In the genomic region with DNA sequence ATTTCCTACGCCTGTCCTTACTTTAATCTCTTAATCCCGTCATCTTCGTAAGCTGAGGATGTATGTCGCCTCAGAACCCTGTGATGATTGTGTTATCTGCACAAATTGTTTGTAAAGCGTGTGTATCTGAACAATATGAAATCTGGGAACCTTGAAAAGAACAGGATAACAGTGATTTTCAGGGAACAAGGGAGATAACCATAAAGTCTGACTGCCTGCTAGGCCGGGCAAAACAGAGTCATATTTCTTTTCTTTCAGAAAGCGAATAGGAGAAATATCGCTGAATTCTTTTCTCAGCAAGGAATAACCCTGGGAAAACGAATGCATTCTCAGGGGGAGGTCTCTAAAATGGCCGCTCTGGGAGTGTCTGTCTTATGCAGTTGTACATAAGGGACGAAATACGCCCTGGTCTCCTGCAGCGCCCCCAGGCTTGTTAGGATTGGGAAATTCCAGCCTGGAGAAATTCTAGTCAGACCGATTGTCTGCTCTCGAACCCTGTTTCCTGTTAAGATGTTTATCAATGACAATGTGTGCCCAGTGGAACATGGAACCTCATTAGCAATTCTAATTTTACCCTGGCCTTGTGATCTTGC, we compare ENCODE assay signal across 18 cellular contexts. TPM values are rescaled to one million over a fixed set of nuclear protein-coding genes. Genes with fewer than 3 reads are reported as not detected.
"Had no signal": no experiment of that assay in that cellular context is flagged by ENCODE, and none has a peak within 500 bp of the region (broad histone marks: within the 10 kb centered on the region; RNA-seq: fewer than 3 reads in every experiment).

No MANE protein-coding gene starts in this region.

RNA-seq across cellular contexts. Expression of a gene that starts 8.5 kb away (rescaled TPM):
- total RNA-seq: natural killer cell, neural crest cell, omental fat pad, osteocyte, pancreas, posterior vena cava, prostate gland, pulmonary artery endothelial cell, right atrium auricular region, sciatic nerve, smooth muscle cell, spleen, suprapubic skin, transverse colon, upper lobe of right lung, urinary bladder, uterus had no signal
- polyA plus RNA-seq: pancreas, smooth muscle cell, spleen, urinary bladder had no signal

RNA-seq across cellular contexts. Expression of a gene that starts 13.8 kb away (rescaled TPM):
- total RNA-seq: natural killer cell, neural crest cell, omental fat pad, osteocyte, pancreas, posterior vena cava, prostate gland, pulmonary artery endothelial cell, right atrium auricular region, sciatic nerve, smooth muscle cell, spleen, suprapubic skin, transverse colon, upper lobe of right lung, urinary bladder, uterus had no signal
- polyA plus RNA-seq: pancreas, smooth muscle cell, spleen, urinary bladder had no signal

RNA-seq across cellular contexts. Expression of a gene that starts 34.2 kb away (rescaled TPM):
- total RNA-seq: natural killer cell, neural crest cell, omental fat pad, osteocyte, pancreas, posterior vena cava, pulmonary artery endothelial cell, right atrium auricular region, sciatic nerve, smooth muscle cell, spleen, suprapubic skin, transverse colon, upper lobe of right lung, urinary bladder, uterus had no signal
- polyA plus RNA-seq: pancreas, smooth muscle cell, spleen had no signal

RNA-seq across cellular contexts. Expression of a gene that starts 37.7 kb away (rescaled TPM):
- total RNA-seq: natural killer cell, neural crest cell, omental fat pad, osteocyte, posterior vena cava, pulmonary artery endothelial cell, right atrium auricular region, sciatic nerve, smooth muscle cell, spleen, suprapubic skin, transverse colon, upper lobe of right lung, urinary bladder, uterus had no signal
- polyA plus RNA-seq: smooth muscle cell, spleen, urinary bladder had no signal

RNA-seq across cellular contexts. Expression of a gene that starts 41.0 kb away (rescaled TPM):
- total RNA-seq: natural killer cell, neural crest cell, omental fat pad, osteocyte, pancreas, posterior vena cava, pulmonary artery endothelial cell, right atrium auricular region, sciatic nerve, smooth muscle cell, spleen, suprapubic skin, transverse colon, upper lobe of right lung, urinary bladder, uterus had no signal
- polyA plus RNA-seq: pancreas, smooth muscle cell, spleen, thymus, urinary bladder had no signal
